Comparison of ENCODE assay signal across 18 cellular contexts in the genomic region with DNA sequence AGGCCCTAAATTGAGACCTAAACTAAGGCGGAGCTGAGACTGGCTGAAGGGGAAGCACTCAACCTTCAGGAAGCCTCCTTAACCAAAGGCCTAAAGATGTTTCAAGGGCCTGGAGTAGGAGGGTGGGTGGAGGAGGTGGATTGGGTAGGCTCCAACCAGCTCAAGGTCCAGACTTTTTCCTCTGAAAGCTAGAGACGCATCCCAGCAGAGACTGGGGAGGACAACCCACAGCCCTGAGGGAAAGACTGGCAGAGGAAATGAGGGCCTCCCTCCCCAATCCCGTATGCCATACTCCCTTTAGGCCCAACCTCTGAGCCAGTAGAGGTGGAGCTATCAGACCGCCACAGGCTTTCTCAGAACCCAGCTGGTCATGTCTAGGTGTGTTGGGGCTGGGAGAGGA. TPM values are rescaled to one million over a fixed set of nuclear protein-coding genes. Genes with fewer than 3 reads are reported as not detected.
A peak's percentile ranks its signal among the peaks of the same experiment; 100 is the strongest.
DNase-seq lines count a peak whose midpoint lies in the region; ATAC-seq and TF ChIP-seq lines count a peak whose summit lies in the region.
"Had no signal": no experiment of that assay in that cellular context is flagged by ENCODE, and none has a peak within 500 bp of the region (broad histone marks: within the 10 kb centered on the region; RNA-seq: fewer than 3 reads in every experiment).

No MANE protein-coding gene starts in this region.

- WGBS in gastroesophageal sphincter (ENCODE audit: low coverage in 1 of 2), 2 donors, result 56 to 100% methylated on average over 1 to 4 of the region's 4 CpGs
- WGBS in sigmoid colon, 2 donors, result 73 to 77% methylated on average over 4 of the region's 4 CpGs

- intact Hi-C loops in sigmoid colon (cut with DNase I), result no loop called here

- ATAC-seq in gastroesophageal sphincter (no peak), HG03571 (IDR thresholded peaks at IDR 0.05; ENCODE audit: unreplicated experiment) (no peak)
- ATAC-seq: body of pancreas, T-cell had no signal

- POLR2A ChIA-PET in activated CD4-positive, alpha-beta T cell treated with anti-CD3 and anti-CD28 coated beads, Interleukin-2, amount 10 ng/mL, durations not matched to agents 7 days and 5 days (lab: Charles Lee), result no interaction called here

- TF ChIP-seq EP300 in gastroesophageal sphincter (IDR thresholded peaks at IDR 0.05) (no peak), sigmoid colon (IDR thresholded peaks at IDR 0.05) (no peak)

- H3K36me3 ChIP-seq in SJSA1 (peaks cover 70% of the 10 kb centered on the region), gastroesophageal sphincter (peaks cover 0 to 62% of the 10 kb centered on the region in 2 donors), sigmoid colon (peaks cover 0 to 32% (median 17%) of the 10 kb centered on the region in 4 donors)

- H3K27me3 Mint-ChIP-seq in activated CD4-positive, alpha-beta T cell treated with anti-CD3 and anti-CD28 coated beads, Interleukin-2, amount 10 ng/mL, durations not matched to agents 7 days and 5 days, result no peaks in the 10 kb centered on the region
- H3K27me3 Mint-ChIP-seq: activated CD4-positive, alpha-beta T cell treated with anti-CD3 and anti-CD28 coated beads, Interleukin-2, amount 10 ng/mL, durations not matched to agents 24 days and 14 days; T-cell had no signal

- DNase-seq in AG10803 (ENCODE audit: low read depth), result peak; percentile 42
- DNase-seq in SJSA1 (ENCODE audit: low read depth in 1 of 2, low spot score in 2 of 2), result no peak
- DNase-seq in sigmoid colon, result no peak
- no peak for DNase-seq in activated CD4-positive, alpha-beta T cell treated with anti-CD3 and anti-CD28 coated beads, Interleukin-2, amount 10 ng/mL, durations not matched to agents 7 days and 5 days
- DNase-seq in cerebellum (ENCODE audit: low spot score), result no peak
- no peak for DNase-seq in NCI-H2227 (lab: John Stamatoyannopoulos, UW; ENCODE audit: unreplicated experiment)
- DNase-seq: activated CD4-positive, alpha-beta T cell treated with anti-CD3 and anti-CD28 coated beads, Interleukin-2, amount 10 ng/mL, durations not matched to agents 24 days and 14 days; body of pancreas; hypothalamus; NCI-H1092; NCI-H226; T-cell had no signal

- no peak overlapping the region for H3K4me3 Mint-ChIP-seq in activated CD4-positive, alpha-beta T cell treated with anti-CD3 and anti-CD28 coated beads, Interleukin-2, amount 10 ng/mL, durations not matched to agents 7 days and 5 days
- H3K4me3 Mint-ChIP-seq: activated CD4-positive, alpha-beta T cell treated with anti-CD3 and anti-CD28 coated beads, Interleukin-2, amount 10 ng/mL, durations not matched to agents 24 days and 14 days; activated T-helper 1 cell treated with anti-CD3 and anti-CD28 coated beads, Interleukin-12 subunit alpha, Interleukin-12 subunit beta, Interleukin-2, Interleukin-4 antibody, amounts not matched to agents 30 ng/mL and 10 ng/mL and 1 ng/mL, durations not matched to agents 14 hours and 24 hours and 36 hours; T-cell had no signal

- H3K4me3 ChIP-seq in AG10803 (ENCODE audit: low read length), result peak overlapping the region; percentile 74
- peak overlapping the region; percentile 32 for H3K4me3 ChIP-seq in SJSA1
- peak overlapping the region in 1 of 2 donors; percentile 38 for H3K4me3 ChIP-seq in gastroesophageal sphincter
- H3K4me3 ChIP-seq in sigmoid colon, result peak overlapping the region in 3 of 4 donors; percentile 18 to 31 (median 31)
- H3K4me3 ChIP-seq: body of pancreas had no signal

- H3K27ac Mint-ChIP-seq in activated CD4-positive, alpha-beta T cell treated with anti-CD3 and anti-CD28 coated beads, Interleukin-2, amount 10 ng/mL, durations not matched to agents 7 days and 5 days, result no peak overlapping the region
- H3K27ac Mint-ChIP-seq: activated CD4-positive, alpha-beta T cell treated with anti-CD3 and anti-CD28 coated beads, Interleukin-2, amount 10 ng/mL, durations not matched to agents 24 days and 14 days; T-cell had no signal

- CTCF ChIA-PET in activated CD4-positive, alpha-beta T cell treated with anti-CD3 and anti-CD28 coated beads, Interleukin-2, amount 10 ng/mL, durations not matched to agents 7 days and 5 days (lab: Charles Lee), result interaction anchor here (0.5 to 2.8 kb wide), 3 partner anchors 8 to 134 kb away, joined by 3 to 9 read pairs (median 3); a partner anchor contains a TSS

- H3K9me3 ChIP-seq in SJSA1 (replicated peaks), result no peaks in the 10 kb centered on the region
- no peaks in the 10 kb centered on the region for H3K9me3 ChIP-seq in gastroesophageal sphincter
- no peaks in the 10 kb centered on the region for H3K9me3 ChIP-seq in sigmoid colon
- H3K9me3 ChIP-seq: body of pancreas had no signal

- TF ChIP-seq POLR2A in gastroesophageal sphincter (IDR thresholded peaks at IDR 0.05) (no peak), sigmoid colon (IDR thresholded peaks at IDR 0.05) (no peak)

- H3K27ac ChIP-seq in SJSA1 (peak overlapping the region; percentile 66; the same call in 1 of the 2 replicates), gastroesophageal sphincter (peak overlapping the region in 3 of 4 donors; percentile 71 to 81 (median 76)), sigmoid colon (peak overlapping the region in 2 of 4 donors; percentile 69 to 73)
- H3K27ac ChIP-seq: body of pancreas, C4-2B had no signal

- TF ChIP-seq CTCF in AG10803 (conservative IDR thresholded peaks at IDR 0.05; ENCODE audit: low read length) (no peak), gastroesophageal sphincter (IDR thresholded peaks at IDR 0.05) (no peak), sigmoid colon (IDR thresholded peaks at IDR 0.05) (no peak)

- no peaks in the 10 kb centered on the region for H3K27me3 ChIP-seq in SJSA1 (replicated peaks)
- no peaks in the 10 kb centered on the region for H3K27me3 ChIP-seq in gastroesophageal sphincter
- H3K27me3 ChIP-seq in sigmoid colon, result no peaks in the 10 kb centered on the region
- H3K27me3 ChIP-seq: body of pancreas had no signal

- H3K4me1 Mint-ChIP-seq in activated CD4-positive, alpha-beta T cell treated with anti-CD3 and anti-CD28 coated beads, Interleukin-2, amount 10 ng/mL, durations not matched to agents 7 days and 5 days, result peaks cover 5% of the 10 kb centered on the region

- no peaks in the 10 kb centered on the region for H3K9me3 Mint-ChIP-seq in activated CD4-positive, alpha-beta T cell treated with anti-CD3 and anti-CD28 coated beads, Interleukin-2, amount 10 ng/mL, durations not matched to agents 7 days and 5 days
- H3K9me3 Mint-ChIP-seq: activated CD4-positive, alpha-beta T cell treated with anti-CD3 and anti-CD28 coated beads, Interleukin-2, amount 10 ng/mL, durations not matched to agents 24 days and 14 days; activated T-helper 1 cell treated with anti-CD3 and anti-CD28 coated beads, Interleukin-12 subunit alpha, Interleukin-12 subunit beta, Interleukin-2, Interleukin-4 antibody, amounts not matched to agents 30 ng/mL and 10 ng/mL and 1 ng/mL, durations not matched to agents 14 hours and 24 hours and 36 hours; T-cell had no signal

- H3K36me3 Mint-ChIP-seq in activated CD4-positive, alpha-beta T cell treated with anti-CD3 and anti-CD28 coated beads, Interleukin-2, amount 10 ng/mL, durations not matched to agents 7 days and 5 days (ENCODE audit: low read depth), result peaks cover 18% of the 10 kb centered on the region

- peaks cover 20% of the 10 kb centered on the region for H3K4me1 ChIP-seq in SJSA1 (replicated peaks)
- H3K4me1 ChIP-seq in gastroesophageal sphincter, result peaks cover 0 to 25% (median 3%) of the 10 kb centered on the region in 3 donors
- peaks cover 0 to 6% (median 2%) of the 10 kb centered on the region in 4 donors for H3K4me1 ChIP-seq in sigmoid colon

RNA-seq across cellular contexts. Expression of a gene that starts 1.1 kb away (rescaled TPM):
- total RNA-seq in SJSA1 (2014; rRNA removed; shearing (Covaris generic)), result 22.7 and 43.4 TPM in 2 replicates
- total RNA-seq in gastroesophageal sphincter (10 to 100 TPM; 12.6 to 29.7 (median 19.4) TPM), sigmoid colon (10 to 100 TPM in 3 of 4 donors, 1 to 10 TPM in 1; 9.2 to 23.8 (median 13.8) TPM), cerebellum (1.9 TPM)
- 1 to 10 TPM; 2.1 to 8.7 (median 3.0) TPM for polyA plus RNA-seq in sigmoid colon
- 1 to 10 TPM in 1 of 2 experiments, under 1 TPM in 1; 0.87 to 1.2 TPM for total RNA-seq in activated CD4-positive, alpha-beta T cell treated with anti-CD3 and anti-CD28 coated beads, Interleukin-2, amount 10 ng/mL, durations not matched to agents 7 days and 5 days

RNA-seq across cellular contexts. Expression of a gene that starts 6.6 kb away (rescaled TPM):
- total RNA-seq in SJSA1 (2014; rRNA removed; shearing (Covaris generic)), result not detected in 2 replicates
- total RNA-seq in gastroesophageal sphincter, result not detected
- total RNA-seq in sigmoid colon, result not detected
- under 1 TPM in 1 of 3 donors, not detected in 2; 0.35 TPM for polyA plus RNA-seq in sigmoid colon
- under 1 TPM in 1 of 2 experiments, not detected in 1; 0.64 TPM for total RNA-seq in activated CD4-positive, alpha-beta T cell treated with anti-CD3 and anti-CD28 coated beads, Interleukin-2, amount 10 ng/mL, durations not matched to agents 7 days and 5 days
- total RNA-seq in cerebellum, result 2.2 TPM
- total RNA-seq: activated CD4-positive, alpha-beta T cell treated with anti-CD3 and anti-CD28 coated beads, Interleukin-2, amount 10 ng/mL, durations not matched to agents 24 days and 14 days; activated T-helper 1 cell treated with anti-CD3 and anti-CD28 coated beads, Interleukin-12 subunit alpha, Interleukin-12 subunit beta, Interleukin-2, Interleukin-4 antibody, amounts not matched to agents 30 ng/mL and 10 ng/mL and 1 ng/mL, durations not matched to agents 14 hours and 24 hours and 36 hours; body of pancreas; lung microvascular endothelial cell; omental fat pad had no signal

RNA-seq across cellular contexts. Expression of a gene that starts 21.8 kb away (rescaled TPM):
- 8.7 and 13.3 TPM in 2 replicates for total RNA-seq in SJSA1 (2014; rRNA removed; shearing (Covaris generic))
- total RNA-seq in gastroesophageal sphincter (10 to 100 TPM in 2 of 4 donors, 1 to 10 TPM in 2; 6.7 to 32.2 (median 10.6) TPM), sigmoid colon (10 to 100 TPM in 2 of 4 donors, 1 to 10 TPM in 2; 8.1 to 13.3 (median 10.4) TPM), cerebellum (23.2 TPM)
- polyA plus RNA-seq in sigmoid colon, result 10 to 100 TPM in 1 of 3 donors, 1 to 10 TPM in 2; 4.6 to 16.9 (median 6.0) TPM
- total RNA-seq in activated CD4-positive, alpha-beta T cell treated with anti-CD3 and anti-CD28 coated beads, Interleukin-2, amount 10 ng/mL, durations not matched to agents 7 days and 5 days, result 10 to 100 TPM; 31.9 to 35.9 TPM

RNA-seq across cellular contexts. Expression of a gene that starts 40.2 kb away (rescaled TPM):
- 0.42 TPM in 1 of 2 replicates, not detected in the other for total RNA-seq in SJSA1 (2014; rRNA removed; shearing (Covaris generic))
- 10 to 100 TPM; 27.1 to 66.5 (median 36.3) TPM for total RNA-seq in gastroesophageal sphincter
- 10 to 100 TPM; 14.6 to 36.0 (median 24.3) TPM for total RNA-seq in sigmoid colon
- 10 to 100 TPM in 1 of 3 donors, 1 to 10 TPM in 2; 2.1 to 14.0 (median 4.8) TPM for polyA plus RNA-seq in sigmoid colon
- under 1 TPM; 0.06 to 0.15 TPM for total RNA-seq in activated CD4-positive, alpha-beta T cell treated with anti-CD3 and anti-CD28 coated beads, Interleukin-2, amount 10 ng/mL, durations not matched to agents 7 days and 5 days
- total RNA-seq in cerebellum, result 0.36 TPM
